In the genomic region with DNA sequence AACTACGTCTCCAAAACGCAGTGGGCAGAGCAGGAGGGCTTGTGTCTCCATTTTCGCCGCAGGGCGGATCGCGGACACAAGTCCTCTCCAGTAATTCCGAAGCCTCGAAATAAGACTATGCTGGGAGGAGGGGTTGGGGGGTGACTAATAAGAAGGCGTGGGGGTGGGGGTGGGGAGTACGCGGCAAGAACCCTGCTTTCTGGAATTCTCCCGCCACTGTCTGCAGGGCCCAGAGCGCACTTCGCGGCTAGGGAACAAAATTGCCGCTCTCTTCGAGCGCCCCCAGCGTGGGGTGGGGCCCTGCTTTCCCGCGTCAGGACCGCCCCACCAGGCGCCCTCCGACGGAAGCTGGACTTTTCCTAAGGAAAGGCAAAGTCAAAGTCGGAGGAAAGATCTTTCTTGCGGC, we compare ENCODE assay signal across 9 cellular contexts. TPM values are rescaled to one million over a fixed set of nuclear protein-coding genes. Genes with fewer than 3 reads are reported as not detected.
DNase-seq lines count a peak whose midpoint lies in the region; ATAC-seq, FAIRE-seq and TF ChIP-seq lines count a peak whose summit lies in the region.
"Had no signal": no experiment of that assay in that cellular context is flagged by ENCODE, and none has a peak within 500 bp of the region (broad histone marks: within the 10 kb centered on the region; RNA-seq: fewer than 3 reads in every experiment).

No MANE protein-coding gene starts in this region.

- peak overlapping the region; percentile 59 to 60 for H3K27ac ChIP-seq in liver (ENCODE audit: low read depth in 1 of 2, low read length in 2 of 2)
- H3K27ac ChIP-seq in HepG2 (ENCODE audit: extremely low read length, insufficient read depth, low read length): no peak overlapping the region
- no peak overlapping the region for H3K27ac ChIP-seq in naive thymus-derived CD4-positive, alpha-beta T cell (ENCODE audit: low read depth, low read length)

- no TSS peak for BruUV-seq in HepG2 (replicated peaks; lab: Mats Ljungman, UMichigan)

- TF ChIP-seq EP300 in HepG2 (IDR thresholded peaks at IDR 0.05; ENCODE audit: low read depth in 2 of 2, low read length in 2 of 2): no peak
- no peak for TF ChIP-seq EP300 in HepG2 (CRISPR knock-in tag; IDR thresholded peaks at IDR 0.05; ENCODE audit: borderline replicate concordance)

- POLR2A ChIA-PET in HepG2 (lab: Yijun Ruan, JAX): no interaction called here
- POLR2A ChIA-PET in naive thymus-derived CD4-positive, alpha-beta T cell (lab: Charles Lee): no interaction called here

- no peak for TF ChIP-seq RAD21 in liver (IDR thresholded peaks at IDR 0.05)
- TF ChIP-seq RAD21 in HepG2 (CRISPR knock-in tag; IDR thresholded peaks at IDR 0.05): no peak

- H3K4me1 Mint-ChIP-seq in naive thymus-derived CD4-positive, alpha-beta T cell: peaks cover 24 to 46% (median 36%) of the 10 kb centered on the region in 7 donors

- CTCF ChIA-PET in HepG2 (lab: Yijun Ruan, JAX; ENCODE audit: low intra/inter-chr PET ratio, low total read pairs): no interaction called here
- CTCF ChIA-PET in naive thymus-derived CD4-positive, alpha-beta T cell (lab: Charles Lee): interaction anchor here (2.0 kb wide), 1 partner anchor 15 kb away, joined by 6 read pairs; no protein-coding TSS in a partner anchor

- H3K27ac Mint-ChIP-seq in naive thymus-derived CD4-positive, alpha-beta T cell: no peak overlapping the region

- peaks cover 77 to 90% (median 83%) of the 10 kb centered on the region in 5 donors for H3K27me3 Mint-ChIP-seq in naive thymus-derived CD4-positive, alpha-beta T cell

- H3K36me3 ChIP-seq in liver (ENCODE audit: control insufficient read depth in 4 of 4, insufficient read depth in 3 of 4, low read depth in 1 of 4, low read length in 3 of 4) (peaks cover 0 to 3% (median under 1%) of the 10 kb centered on the region in 4 donors), HepG2 (replicated peaks in 1 of 2; ENCODE audit: control insufficient read depth in 1 of 2, insufficient read depth in 2 of 2, low read length in 2 of 2) (no peaks in the 10 kb centered on the region)
- H3K36me3 ChIP-seq in naive thymus-derived CD4-positive, alpha-beta T cell (ENCODE audit: control insufficient read depth in 2 of 3, insufficient read depth in 3 of 3, low read length in 3 of 3): no peaks in the 10 kb centered on the region

- peaks cover 0 to 2% (median 0%) of the 10 kb centered on the region in 11 donors for H3K9me3 Mint-ChIP-seq in naive thymus-derived CD4-positive, alpha-beta T cell

- H3K4me2 ChIP-seq in HepG2 (ENCODE audit: low read depth, low read length): no peak overlapping the region

- no peak for ATAC-seq in HepG2
- no peak for ATAC-seq in naive thymus-derived CD4-positive, alpha-beta T cell

- peaks cover 0 to 4% (median 0%) of the 10 kb centered on the region in 4 donors for H3K27me3 ChIP-seq in liver (ENCODE audit: control insufficient read depth in 4 of 4, insufficient read depth in 4 of 4, low read length in 3 of 4)
- peaks cover 1 to 39% of the 10 kb centered on the region in 2 experiments for H3K27me3 ChIP-seq in HepG2 (ENCODE audit: control insufficient read depth in 1 of 2, insufficient read depth in 2 of 2, low read length in 2 of 2)
- peaks cover 5 to 19% of the 10 kb centered on the region in 2 donors for H3K27me3 ChIP-seq in naive thymus-derived CD4-positive, alpha-beta T cell (ENCODE audit: control insufficient read depth in 2 of 2, insufficient read depth in 2 of 2, low read length in 2 of 2)

- TF ChIP-seq CTCF in liver (IDR thresholded peaks at IDR 0.05; ENCODE audit: low read depth, low read length, missing input control): no peak
- no peak for TF ChIP-seq CTCF in HepG2 (CRISPR knock-in tag; IDR thresholded peaks at IDR 0.05)
- TF ChIP-seq CTCF in epithelial cell of esophagus (IDR thresholded peaks at IDR 0.05; ENCODE audit: insufficient read depth, low read depth, low read length, missing control alignments): no peak

- intact Hi-C loops in HepG2 (cut with micrococcal nuclease; ENCODE audit: unreplicated experiment): no loop called here
- intact Hi-C loops in naive thymus-derived CD4-positive, alpha-beta T cell (cut with micrococcal nuclease): no loop called here

- H3K9me3 ChIP-seq in liver (ENCODE audit: control insufficient read depth in 4 of 4, low read length in 3 of 4): peaks cover 0 to 7% (median 2%) of the 10 kb centered on the region in 4 donors
- H3K9me3 ChIP-seq in HepG2 (ENCODE audit: low read length): no peaks in the 10 kb centered on the region
- no peaks in the 10 kb centered on the region for H3K9me3 ChIP-seq in naive thymus-derived CD4-positive, alpha-beta T cell (ENCODE audit: control insufficient read depth in 2 of 3, low read length in 3 of 3)

- in situ Hi-C loops in HepG2 (cut with HindIII; ENCODE audit: extremely low pct_ligation_motif_present, low pct_unique_long_range_greater_than_20kb): no loop called here

- H3K4me3 ChIP-seq in liver (ENCODE audit: low read depth in 1 of 3, low read length in 3 of 3): peak overlapping the region in 2 of 3 donors; percentile 45 to 67
- H3K4me3 ChIP-seq in HepG2 (replicated peaks in 1 of 3; ENCODE audit: insufficient read depth in 1 of 3, low read depth in 2 of 3, low read length in 3 of 3): no peak overlapping the region
- H3K4me3 ChIP-seq in epithelial cell of esophagus (ENCODE audit: low read length): peak overlapping the region; percentile 54
- no peak overlapping the region for H3K4me3 ChIP-seq in naive thymus-derived CD4-positive, alpha-beta T cell (ENCODE audit: low read length)

- TF ChIP-seq POLR2A in HepG2 (IDR thresholded peaks at IDR 0.05; ENCODE audit: insufficient read depth in 1 of 2, low read depth in 2 of 2, low read length in 2 of 2): no peak

- H3K9ac ChIP-seq in liver (ENCODE audit: low read depth in 1 of 2, low read length in 2 of 2) (peak overlapping the region in 1 of 2 donors; percentile 7), HepG2 (ENCODE audit: insufficient read depth, low read depth, low read length) (no peak overlapping the region)

- H2AFZ ChIP-seq in HepG2 (ENCODE audit: low read length): no peak overlapping the region

- peaks cover 0 to 12% (median 0%) of the 10 kb centered on the region in 5 donors for H3K36me3 Mint-ChIP-seq in naive thymus-derived CD4-positive, alpha-beta T cell

- H3K4me1 ChIP-seq in liver (ENCODE audit: control insufficient read depth in 4 of 4, insufficient read depth in 4 of 4, low read length in 3 of 4) (peaks cover 10 to 31% (median 26%) of the 10 kb centered on the region in 4 donors), HepG2 (ENCODE audit: insufficient read depth, low read length) (no peaks in the 10 kb centered on the region)
- H3K4me1 ChIP-seq in naive thymus-derived CD4-positive, alpha-beta T cell (ENCODE audit: control insufficient read depth in 2 of 2, insufficient read depth in 2 of 2, low read length in 2 of 2): peaks cover 24 to 25% of the 10 kb centered on the region in 2 donors

- no peaks in the 10 kb centered on the region for H4K20me1 ChIP-seq in HepG2 (ENCODE audit: insufficient read depth, low read length)

- H3K79me2 ChIP-seq in HepG2 (ENCODE audit: insufficient read depth, low read length): no peaks in the 10 kb centered on the region

- DNase-seq in HepG2 (ENCODE audit: low spot score) (no peak), epithelial cell of esophagus (ENCODE audit: low read depth) (peak; percentile 59), SW 1271 (lab: John Stamatoyannopoulos, UW) (no peak), inferior parietal cortex (ENCODE audit: extremely low spot score) (no peak), NCI-H446 treated with DMSO at 0.1 percent for 48 hours (lab: John Stamatoyannopoulos, UW) (no peak)
- no peak for DNase-seq in naive thymus-derived CD4-positive, alpha-beta T cell
- DNase-seq in activated effector memory CD4-positive, alpha-beta T cell treated with anti-CD3 and anti-CD28 coated beads, Interleukin-2, amount 50 U/mL, for 16 hours: no peak
- DNase-seq: DMS 273 treated with DMSO at 0.1 percent for 48 hours had no signal

- no peak for FAIRE-seq in HepG2 (lab: Jason Lieb, UNC)

- peak overlapping the region in 8 of 10 donors; percentile 27 to 88 (median 61) for H3K4me3 Mint-ChIP-seq in naive thymus-derived CD4-positive, alpha-beta T cell

- WGBS in liver: 4% methylated on average over 28 of the region's 28 CpGs
- WGBS in HepG2 (ENCODE audit: low lambda C conversion rate): 64% methylated on average over 25 of the region's 28 CpGs

TF ChIP-seq in liver, 16 proteins besides CTCF, POLR2A, EP300 and RAD21 (continues in another document):
- TF ChIP-seq GABPA (IDR thresholded peaks at IDR 0.05 in 1 of 2, conservative IDR thresholded peaks at IDR 0.05 in 1 of 2): no peak

TF ChIP-seq in HepG2, 621 proteins besides CTCF, POLR2A, EP300 and RAD21 (continues in another document):
- TF ChIP-seq ZBTB8A (CRISPR knock-in tag; IDR thresholded peaks at IDR 0.05; ENCODE audit: borderline replicate concordance, low read depth) (no peak), HNRNPLL (IDR thresholded peaks at IDR 0.05; ENCODE audit: low read depth, low read length, poor library complexity, severe bottlenecking) (no peak)

RNA-seq across cellular contexts. Expression of gene NR4A2, which starts 12.0 kb away (rescaled TPM):
- total RNA-seq in liver: under 1 TPM; 0.08 to 0.23 TPM
- polyA plus RNA-seq in liver: under 1 TPM; 0.27 to 0.96 TPM
- not detected in 2 replicates for total RNA-seq in HepG2 (2016; rRNA removed; fragmentation: Illumina TruSeq; extraction: Trizol)
- total RNA-seq in HepG2 (2016; cell fraction: cytosol; rRNA removed; fragmentation: Illumina TruSeq; extraction: Trizol; ENCODE audit: low read depth): not detected in 2 replicates
- not detected in 2 replicates for total RNA-seq in HepG2 (2016; cell fraction: insoluble cytoplasmic fraction; rRNA removed; fragmentation: Illumina TruSeq; extraction: Trizol)
- total RNA-seq in HepG2 (2016; cell fraction: membrane; rRNA removed; fragmentation: Illumina TruSeq; extraction: Trizol): 0.03 TPM in 1 of 2 replicates, not detected in the other
- total RNA-seq in HepG2 (2016; cell fraction: nucleus; rRNA removed; fragmentation: Illumina TruSeq; extraction: Trizol): not detected in 2 replicates
- 0.13 TPM in 1 of 2 replicates, not detected in the other for polyA plus RNA-seq in HepG2 (2011; rRNA removed)
- not detected in 2 replicates for polyA plus RNA-seq in HepG2 (2011; cell fraction: cytosol; rRNA removed)
- polyA plus RNA-seq in HepG2 (2011; cell fraction: nucleus; rRNA removed): 0.14 and 0.27 TPM in 2 replicates
- polyA plus RNA-seq in HepG2 (2012): 0.07 TPM in 1 of 2 replicates, not detected in the other
- polyA plus RNA-seq in HepG2 (2016; cell fraction: cytosol; fragmentation: Illumina TruSeq; extraction: Trizol; ENCODE audit: low read depth): not detected in 2 replicates
- not detected in 2 replicates for polyA plus RNA-seq in HepG2 (2016; cell fraction: insoluble cytoplasmic fraction; fragmentation: Illumina TruSeq; extraction: Trizol; ENCODE audit: low read depth)
- not detected in 2 replicates for polyA plus RNA-seq in HepG2 (2016; cell fraction: membrane; fragmentation: Illumina TruSeq; extraction: Trizol; ENCODE audit: low read depth)
- polyA plus RNA-seq in HepG2 (2016; cell fraction: nucleus; fragmentation: Illumina TruSeq; extraction: Trizol; ENCODE audit: insufficient read depth, low read depth): 0.13 and 0.21 TPM in 2 replicates
- polyA minus RNA-seq in HepG2 (2011; rRNA and poly(A)+ RNA removed; ENCODE audit: low replicate concordance): 9.7 TPM in 1 of 2 replicates, not detected in the other
- polyA minus RNA-seq in HepG2 (2011; cell fraction: cytosol; rRNA and poly(A)+ RNA removed): 0.20 TPM in 1 of 2 replicates, not detected in the other
- 0.99 TPM in 1 of 2 replicates, not detected in the other for polyA minus RNA-seq in HepG2 (2011; cell fraction: nucleus; rRNA and poly(A)+ RNA removed)
- total RNA-seq in naive thymus-derived CD4-positive, alpha-beta T cell: 100 to 1,000 TPM in 2 of 5 experiments, 1 to 10 TPM in 3; 2.2 to 252 (median 3.2) TPM
- 1 to 10 TPM; 2.5 to 7.3 TPM for polyA plus RNA-seq in naive thymus-derived CD4-positive, alpha-beta T cell

Comparison
In these comparisons a context has a peak if more than half of its experiments do, and no peak if none do; other contexts are left out.
1. H3K27ac ChIP-seq: peak in liver (2 of 2); none in HepG2 (single experiment) and naive thymus-derived CD4-positive, alpha-beta T cell (single experiment).
2. H3K4me3 ChIP-seq: peak in liver (2 of 3) and epithelial cell of esophagus (single experiment); none in HepG2 (0 of 3) and naive thymus-derived CD4-positive, alpha-beta T cell (single experiment).